18 cellular contexts compared by ENCODE assay signal in the genomic region with DNA sequence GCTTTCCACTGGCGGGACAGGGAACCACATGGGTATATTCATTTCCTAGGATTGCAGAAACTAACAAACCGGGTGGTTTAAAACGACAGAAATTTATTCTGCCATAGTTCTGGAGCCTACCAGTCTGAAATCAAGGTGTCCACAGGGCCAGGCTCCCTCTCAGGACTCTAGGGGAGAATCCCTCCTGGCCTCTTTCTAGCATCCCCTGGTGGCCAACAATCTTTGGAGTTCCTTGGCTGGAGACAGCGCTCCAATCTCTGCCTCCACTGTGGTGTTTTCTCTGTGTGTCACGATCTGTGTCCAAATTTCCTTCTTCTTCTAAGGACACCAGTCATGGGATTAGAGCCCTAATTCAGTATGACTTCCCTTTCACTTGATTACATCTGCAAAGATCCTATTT.
DNase-seq lines count a peak whose midpoint lies in the region; ATAC-seq and TF ChIP-seq lines count a peak whose summit lies in the region.
"Had no signal": no experiment of that assay in that cellular context is flagged by ENCODE, and none has a peak within 500 bp of the region (broad histone marks: within the 10 kb centered on the region; RNA-seq: fewer than 3 reads in every experiment).

No MANE protein-coding gene starts in this region.

- H3K79me2 ChIP-seq in MM.1S (ENCODE audit: low read length), result no peaks in the 10 kb centered on the region

- DNase-seq in activated CD4-positive, alpha-beta T cell treated with anti-CD3 and anti-CD28 coated beads, Interleukin-2, amount 10 ng/mL, durations not matched to agents 7 days and 5 days, result no peak
- DNase-seq in activated CD4-positive, alpha-beta T cell treated with anti-CD3 and anti-CD28 coated beads, Interleukin-2, amount 50 U/mL, for 4 hours, result no peak
- DNase-seq in astrocyte of the spinal cord (ENCODE audit: low read depth, low spot score) (no peak), MM.1S (no peak), DMS153 treated with DMSO at 0.1 percent for 48 hours (lab: John Stamatoyannopoulos, UW; ENCODE audit: unreplicated experiment) (no peak)
- DNase-seq in naive thymus-derived CD8-positive, alpha-beta T cell, result no peak
- DNase-seq: cortex of kidney, DMS79, IMR-90, NCI-H1436, NCI-H510A, nucleus accumbens, spleen had no signal

- H3K36me3 ChIP-seq in MM.1S (replicated peaks; ENCODE audit: insufficient read depth, low read length), result no peaks in the 10 kb centered on the region
- H3K36me3 ChIP-seq: spleen had no signal

- H3K4me1 Mint-ChIP-seq in activated CD4-positive, alpha-beta T cell treated with anti-CD3 and anti-CD28 coated beads, Interleukin-2, amount 10 ng/mL, durations not matched to agents 7 days and 5 days, result peaks cover 83% of the 10 kb centered on the region
- peaks cover 44 to 92% (median 85%) of the 10 kb centered on the region in 4 donors for H3K4me1 Mint-ChIP-seq in naive thymus-derived CD8-positive, alpha-beta T cell

- H3K4me2 ChIP-seq in MM.1S (ENCODE audit: low read depth, low read length), result no peak overlapping the region

- no peak overlapping the region for H3K9ac ChIP-seq in MM.1S (ENCODE audit: low read length)

- peaks cover 46% of the 10 kb centered on the region for H3K27me3 ChIP-seq in MM.1S (replicated peaks; ENCODE audit: insufficient read depth, low read length)
- H3K27me3 ChIP-seq: spleen had no signal

- H3K36me3 Mint-ChIP-seq in activated CD4-positive, alpha-beta T cell treated with anti-CD3 and anti-CD28 coated beads, Interleukin-2, amount 10 ng/mL, durations not matched to agents 7 days and 5 days (ENCODE audit: low read depth), result peaks cover 47% of the 10 kb centered on the region
- H3K36me3 Mint-ChIP-seq in naive thymus-derived CD8-positive, alpha-beta T cell, result peaks cover 4 to 35% (median 10%) of the 10 kb centered on the region in 3 donors

- no peaks in the 10 kb centered on the region for H3K9me3 ChIP-seq in MM.1S (replicated peaks; ENCODE audit: insufficient read depth, low read length)
- H3K9me3 ChIP-seq: spleen had no signal

- peaks cover 26% of the 10 kb centered on the region for H3F3A ChIP-seq in MM.1S (ENCODE audit: insufficient read depth, low read length)

- H3K4me3 ChIP-seq in astrocyte of the spinal cord (ENCODE audit: low read depth, low read length), result no peak overlapping the region
- no peak overlapping the region for H3K4me3 ChIP-seq in MM.1S (ENCODE audit: low read length)

- H3K27ac Mint-ChIP-seq in activated CD4-positive, alpha-beta T cell treated with anti-CD3 and anti-CD28 coated beads, Interleukin-2, amount 10 ng/mL, durations not matched to agents 7 days and 5 days, result no peak overlapping the region
- peak overlapping the region in 9 of 10 donors; percentile 69 to 97 (median 94) for H3K27ac Mint-ChIP-seq in naive thymus-derived CD8-positive, alpha-beta T cell
- H3K27ac Mint-ChIP-seq: memory B cell; T-helper 2 cell treated with Interferon-gamma antibody and Interleukin-4, amounts not matched to agents 5 μg/mL and 100 μg/mL, for 36 hours had no signal

- peaks cover 26% of the 10 kb centered on the region for H3K4me1 ChIP-seq in MM.1S (ENCODE audit: low read length)

- ATAC-seq in naive thymus-derived CD8-positive, alpha-beta T cell, result no peak
- ATAC-seq in HG02852 (IDR thresholded peaks at IDR 0.05; ENCODE audit: unreplicated experiment), result no peak

- no peak overlapping the region for H2AFZ ChIP-seq in MM.1S (ENCODE audit: low read length)

- TF ChIP-seq CTCF in LNCAP (IDR thresholded peaks at IDR 0.05) (peak; percentile 9; the same call in 1 of the 2 replicates), astrocyte of the spinal cord (IDR thresholded peaks at IDR 0.05; ENCODE audit: low read depth, low read length) (peak; percentile 15), MM.1S (IDR thresholded peaks at IDR 0.05; ENCODE audit: low read length) (no peak)

- peaks cover 2% of the 10 kb centered on the region for H3K9me3 Mint-ChIP-seq in activated CD4-positive, alpha-beta T cell treated with anti-CD3 and anti-CD28 coated beads, Interleukin-2, amount 10 ng/mL, durations not matched to agents 7 days and 5 days
- no peaks in the 10 kb centered on the region for H3K9me3 Mint-ChIP-seq in naive thymus-derived CD8-positive, alpha-beta T cell
- H3K9me3 Mint-ChIP-seq: T-helper 2 cell treated with Interferon-gamma antibody and Interleukin-4, amounts not matched to agents 5 μg/mL and 100 μg/mL, for 36 hours had no signal

- no peaks in the 10 kb centered on the region for H3K27me3 Mint-ChIP-seq in activated CD4-positive, alpha-beta T cell treated with anti-CD3 and anti-CD28 coated beads, Interleukin-2, amount 10 ng/mL, durations not matched to agents 7 days and 5 days
- H3K27me3 Mint-ChIP-seq in naive thymus-derived CD8-positive, alpha-beta T cell, result no peaks in the 10 kb centered on the region
- H3K27me3 Mint-ChIP-seq: memory B cell had no signal

- H3K27ac ChIP-seq in MM.1S (ENCODE audit: low read length), result no peak overlapping the region
- H3K27ac ChIP-seq: RWPE1, spleen had no signal

- CTCF ChIA-PET in activated CD4-positive, alpha-beta T cell treated with anti-CD3 and anti-CD28 coated beads, Interleukin-2, amount 10 ng/mL, durations not matched to agents 7 days and 5 days (lab: Charles Lee), result interaction anchor here (2.9 kb wide), 1 partner anchor 119 kb away, joined by 9 read pairs; no protein-coding TSS in a partner anchor

- H3K4me3 Mint-ChIP-seq in activated CD4-positive, alpha-beta T cell treated with anti-CD3 and anti-CD28 coated beads, Interleukin-2, amount 10 ng/mL, durations not matched to agents 7 days and 5 days, result peak overlapping the region; percentile 89
- peak overlapping the region; percentile 87 to 99 (median 94) for H3K4me3 Mint-ChIP-seq in naive thymus-derived CD8-positive, alpha-beta T cell
- H3K4me3 Mint-ChIP-seq: memory B cell; T-helper 2 cell treated with Interferon-gamma antibody and Interleukin-4, amounts not matched to agents 5 μg/mL and 100 μg/mL, for 36 hours had no signal

- in situ Hi-C loops in astrocyte of the spinal cord (cut with HindIII; ENCODE audit: low sequenced_read_pairs), result no loop called here

- H4K20me1 ChIP-seq in MM.1S (ENCODE audit: insufficient read depth, low read length), result no peaks in the 10 kb centered on the region

- POLR2A ChIA-PET in activated CD4-positive, alpha-beta T cell treated with anti-CD3 and anti-CD28 coated beads, Interleukin-2, amount 10 ng/mL, durations not matched to agents 7 days and 5 days (lab: Charles Lee), result interaction anchor here (0.5 kb wide), 1 partner anchor 209 kb away, joined by 7 read pairs; no protein-coding TSS in a partner anchor
- POLR2A ChIA-PET in naive thymus-derived CD8-positive, alpha-beta T cell (lab: Charles Lee), result interaction anchor here (1.1 to 6.3 kb wide), 6 partner anchors 11 to 119 kb away, joined by 4 to 59 read pairs (median 20); no protein-coding TSS in a partner anchor

- no peaks in the 10 kb centered on the region for H3K9me2 ChIP-seq in MM.1S (replicated peaks; ENCODE audit: insufficient read depth, low read length)
